ENCODE assay signal across 8 cellular contexts in genomic region chr2:47903781-47904447, GRCh38. TPM values are rescaled to one million over a fixed set of nuclear protein-coding genes. Genes with fewer than 3 reads are reported as not detected.
DNase-seq lines count a peak whose midpoint lies in the region; ATAC-seq, FAIRE-seq and TF ChIP-seq lines count a peak whose summit lies in the region.

No MANE protein-coding gene starts in this region.

- H2AFZ ChIP-seq in OCI-LY7 (ENCODE audit: low read length), result no peak overlapping the region

- peak overlapping the region; percentile 93 for H3K4me3 ChIP-seq in OCI-LY7 (ENCODE audit: low read depth, low read length, poor library complexity, severe bottlenecking)
- H3K4me3 ChIP-seq in neutrophil (ENCODE audit: low read depth in 1 of 2, low read length in 1 of 2), result peak overlapping the region; percentile 91 to 92

- H3K4me2 ChIP-seq in OCI-LY7 (ENCODE audit: low read length), result peak overlapping the region; percentile 78

- H3K4me1 Mint-ChIP-seq in Calu3 (ENCODE audit: low read depth, unreplicated experiment), result peaks cover 8% of the 10 kb centered on the region

- intact Hi-C loops in Calu3 (cut with micrococcal nuclease; ENCODE audit: unreplicated experiment) (loop anchor here (5.0 to 10.0 kb wide), 2 partner anchors 37 to 451 kb away; no protein-coding TSS in a partner anchor), OCI-LY7 (cut with micrococcal nuclease; ENCODE audit: unreplicated experiment) (loop anchor here (2.0 to 10.0 kb wide), 5 partner anchors 119 to 922 kb away; partner anchors contain the start of gene MSH6)

- H3K27me3 Mint-ChIP-seq in Calu3 (ENCODE audit: unreplicated experiment), result no peaks in the 10 kb centered on the region

- CTCF ChIA-PET in Calu3 (lab: Charles Lee) (interaction anchor here (0.5 kb wide), 1 partner anchor 132 kb away, joined by 5 read pairs; no protein-coding TSS in a partner anchor), OCI-LY7 (lab: Charles Lee; ENCODE audit: unreplicated experiment) (no interaction called here), HEK293T (lab: Yijun Ruan, JAX) (no interaction called here)

- no peaks in the 10 kb centered on the region for H3K9me3 Mint-ChIP-seq in Calu3 (ENCODE audit: low read depth, unreplicated experiment)

- TF ChIP-seq CTCF in Calu3 (IDR thresholded peaks at IDR 0.05; ENCODE audit: unreplicated experiment) (no peak), OCI-LY7 (conservative IDR thresholded peaks at IDR 0.05; ENCODE audit: low read length) (no peak), neutrophil (IDR thresholded peaks at IDR 0.05) (no peak)

- FAIRE-seq in endometrium (lab: Jason Lieb, UNC), result peak; percentile 64

- BruUV-seq in Calu3 (replicated peaks; lab: Mats Ljungman, UMichigan) (TSS peak; percentile 37), OCI-LY7 (replicated peaks; lab: Mats Ljungman, UMichigan) (TSS peak; percentile 52)

- H3K36me3 Mint-ChIP-seq in Calu3 (ENCODE audit: insufficient read depth, unreplicated experiment), result peaks cover 42% of the 10 kb centered on the region

- H3K27me3 ChIP-seq in neutrophil, result no peaks in the 10 kb centered on the region

- peak overlapping the region; percentile 74 for H3K27ac ChIP-seq in OCI-LY7 (ENCODE audit: low read depth, low read length, poor library complexity, severe bottlenecking)
- peak overlapping the region; percentile 99 for H3K27ac ChIP-seq in neutrophil

- H3K36me3 ChIP-seq in OCI-LY7 (ENCODE audit: insufficient read depth, low read length), result no peaks in the 10 kb centered on the region
- no peaks in the 10 kb centered on the region for H3K36me3 ChIP-seq in neutrophil

- H4K20me1 ChIP-seq in OCI-LY7 (ENCODE audit: insufficient read depth, low read length), result peaks cover 35% of the 10 kb centered on the region

- peak overlapping the region; percentile 96 for H3K4me3 Mint-ChIP-seq in Calu3 (ENCODE audit: low read depth, unreplicated experiment)

- no peak for DNase-seq in Calu3
- DNase-seq in OCI-LY7 (ENCODE audit: low spot score), result no peak
- no peak for DNase-seq in HEK293T (ENCODE audit: extremely low spot score)
- no peak for DNase-seq in NCI-H82 (lab: John Stamatoyannopoulos, UW)
- DNase-seq in epidermal melanocyte (ENCODE audit: insufficient read length, low spot score), result no peak

- H3K9me3 ChIP-seq in OCI-LY7 (ENCODE audit: low read length) (no peaks in the 10 kb centered on the region), neutrophil (no peaks in the 10 kb centered on the region)

- ATAC-seq in HG02938 (IDR thresholded peaks at IDR 0.05; ENCODE audit: unreplicated experiment), result no peak

- H3K9me2 ChIP-seq in OCI-LY7 (ENCODE audit: insufficient read depth, low read length), result no peaks in the 10 kb centered on the region

- H3K4me1 ChIP-seq in OCI-LY7 (ENCODE audit: insufficient read depth, low read length, poor library complexity, severe bottlenecking) (peaks cover 44% of the 10 kb centered on the region), neutrophil (ENCODE audit: control insufficient read depth in 1 of 2, insufficient read depth in 1 of 2, low read depth in 1 of 2, low read length in 1 of 2) (peaks cover 32 to 40% of the 10 kb centered on the region in 2 experiments)

- H3K27ac Mint-ChIP-seq in Calu3 (ENCODE audit: unreplicated experiment), result peak overlapping the region; percentile 92

- POLR2A ChIA-PET in OCI-LY7 (lab: Charles Lee), result interaction anchor here (0.6 to 1.1 kb wide), 2 partner anchors 10 to 418 kb away, joined by 3 to 5 read pairs; no protein-coding TSS in a partner anchor
- POLR2A ChIA-PET in HEK293T (lab: Yijun Ruan, JAX), result no interaction called here

- H3K79me2 ChIP-seq in OCI-LY7 (ENCODE audit: insufficient read depth, low read depth, low read length), result peaks cover 62% of the 10 kb centered on the region

TF ChIP-seq in HEK293T, 16 proteins besides CTCF, POLR2A, EP300 and RAD21:
- TF ChIP-seq HDGF (IDR thresholded peaks at IDR 0.05; ENCODE audit: borderline replicate concordance) (no peak), CTBP1 (IDR thresholded peaks at IDR 0.05; ENCODE audit: borderline replicate concordance) (no peak), PKNOX1 (IDR thresholded peaks at IDR 0.05) (no peak), ARNT (IDR thresholded peaks at IDR 0.05) (no peak), NFRKB (IDR thresholded peaks at IDR 0.05) (no peak), FOXM1 (IDR thresholded peaks at IDR 0.05; ENCODE audit: borderline replicate concordance) (no peak), BHLHE40 (IDR thresholded peaks at IDR 0.05; ENCODE audit: borderline replicate concordance) (no peak), ZNF384 (IDR thresholded peaks at IDR 0.05) (no peak), TARDBP (IDR thresholded peaks at IDR 0.05) (no peak), FOXA1 (IDR thresholded peaks at IDR 0.05) (no peak), L3MBTL2 (conservative IDR thresholded peaks at IDR 0.05) (no peak)

RNA-seq across cellular contexts. Expression of gene FBXO11, which starts 2.4 kb away (rescaled TPM):
- total RNA-seq in Calu3 (2022), result 58.0 and 65.3 TPM in 2 replicates
- 24.7 and 31.9 TPM in 2 replicates for total RNA-seq in OCI-LY7 (2014; rRNA removed; shearing (Covaris generic))
- 72.4 and 73.2 TPM in 2 replicates for total RNA-seq in OCI-LY7 (2022)
